Comparison of ENCODE assay signal across 8 cellular contexts in genomic region chr2:217789736-217790181, GRCh38.
DNase-seq lines count a peak whose midpoint lies in the region; ATAC-seq, FAIRE-seq and TF ChIP-seq lines count a peak whose summit lies in the region.

No MANE protein-coding gene starts in this region.

- H3K4me1 ChIP-seq in kidney (ENCODE audit: control insufficient read depth in 1 of 2, insufficient read depth in 1 of 2, low read depth in 1 of 2, low read length in 2 of 2) (peaks cover 0 to 4% of the 10 kb centered on the region in 2 donors), thyroid gland (peaks cover 0 to 20% of the 10 kb centered on the region in 2 donors)

- no peak overlapping the region for H3K9ac ChIP-seq in kidney (ENCODE audit: low read length in 2 of 2)

- TF ChIP-seq CTCF in kidney (IDR thresholded peaks at IDR 0.05; ENCODE audit: borderline replicate concordance, extremely low read depth, insufficient read depth) (no peak), thyroid gland (IDR thresholded peaks at IDR 0.05) (no peak)

- H3K27ac ChIP-seq in kidney (ENCODE audit: low read depth in 2 of 2, low read length in 2 of 2) (peak overlapping the region in 1 of 2 donors; percentile 1), thyroid gland (peak overlapping the region in 2 of 3 donors; percentile 18 to 33)

- no peaks in the 10 kb centered on the region for H3K36me3 Mint-ChIP-seq in activated CD8-positive, alpha-beta memory T cell treated with anti-CD3 and anti-CD28 coated beads, Interleukin-2, amount 10 ng/mL, durations not matched to agents 7 days and 5 days
- no peaks in the 10 kb centered on the region for H3K36me3 Mint-ChIP-seq in activated T-cell treated with anti-CD3 and anti-CD28 coated beads, Interleukin-2, amount 50 U/mL, for 24 hours (ENCODE audit: low read depth)

- FAIRE-seq in kidney (lab: Jason Lieb, UNC) = no peak

- H3K27me3 Mint-ChIP-seq in activated CD8-positive, alpha-beta memory T cell treated with anti-CD3 and anti-CD28 coated beads, Interleukin-2, amount 10 ng/mL, durations not matched to agents 7 days and 5 days = no peaks in the 10 kb centered on the region
- H3K27me3 Mint-ChIP-seq in activated T-cell treated with anti-CD3 and anti-CD28 coated beads, Interleukin-2, amount 50 U/mL, for 24 hours = no peaks in the 10 kb centered on the region

- DNase-seq in activated CD8-positive, alpha-beta memory T cell treated with anti-CD3 and anti-CD28 coated beads, Interleukin-2, amount 10 ng/mL, durations not matched to agents 7 days and 5 days = peak; percentile 38
- no peak for DNase-seq in activated CD8-positive, alpha-beta memory T cell treated with anti-CD3 and anti-CD28 coated beads, Interleukin-2, amount 50 U/mL, for 48 hours
- peak; percentile 40 for DNase-seq in activated T-cell treated with anti-CD3 and anti-CD28 coated beads, Interleukin-2, amount 50 U/mL, for 24 hours
- peak; percentile 58 for DNase-seq in kidney
- no peak for DNase-seq in thyroid gland
- DNase-seq in stimulated activated CD4-positive, alpha-beta T cell treated with anti-CD3 and anti-CD28 coated beads, Interleukin-12 subunit alpha, Interleukin-12 subunit beta, amount 100 ng/mL, for 4 hours = no peak
- DNase-seq in NCI-H82 treated with DMSO at 0.1 percent for 48 hours (lab: John Stamatoyannopoulos, UW; ENCODE audit: unreplicated experiment) = no peak

- 71 to 77% methylated on average over 13 of the region's 13 CpGs for WGBS in thyroid gland, 2 donors

- intact Hi-C loops in kidney (cut with DNase I) (loop anchor here (5.0 to 10.0 kb wide), 2 partner anchors 95 to 203 kb away; no protein-coding TSS in a partner anchor), thyroid gland (cut with DNase I) (loop anchor here (2.0 to 10.0 kb wide), 3 partner anchors 98 to 275 kb away; partner anchors contain the start of gene RUFY4)

- H3K27me3 ChIP-seq in thyroid gland = no peaks in the 10 kb centered on the region

- no peak for TF ChIP-seq POLR2A in thyroid gland (IDR thresholded peaks at IDR 0.05)

- ATAC-seq in activated CD8-positive, alpha-beta memory T cell treated with anti-CD3 and anti-CD28 coated beads, Interleukin-2, amount 10 ng/mL, durations not matched to agents 7 days and 5 days = peak; percentile 13
- no peak for ATAC-seq in HG02763 (IDR thresholded peaks at IDR 0.05; ENCODE audit: unreplicated experiment)

- H3K9me3 ChIP-seq in kidney (ENCODE audit: control insufficient read depth in 1 of 2, low read length in 2 of 2) (no peaks in the 10 kb centered on the region), thyroid gland (no peaks in the 10 kb centered on the region)

- H3K4me3 Mint-ChIP-seq in activated CD8-positive, alpha-beta memory T cell treated with anti-CD3 and anti-CD28 coated beads, Interleukin-2, amount 10 ng/mL, durations not matched to agents 7 days and 5 days = peak overlapping the region; percentile 73
- H3K4me3 Mint-ChIP-seq in activated T-cell treated with anti-CD3 and anti-CD28 coated beads, Interleukin-2, amount 50 U/mL, for 24 hours = peak overlapping the region; percentile 73

- CTCF ChIA-PET in activated CD8-positive, alpha-beta memory T cell treated with anti-CD3 and anti-CD28 coated beads, Interleukin-2, amount 10 ng/mL, durations not matched to agents 7 days and 5 days (lab: Charles Lee) = interaction anchor here (0.6 to 9.3 kb wide), 28 partner anchors 10 to 1792 kb away, joined by 3 to 156 read pairs (median 4); partner anchors contain the start of gene RUFY4

- H3K36me3 ChIP-seq in kidney (ENCODE audit: control insufficient read depth in 1 of 2, insufficient read depth in 2 of 2, low read length in 2 of 2) = peaks cover 3 to 10% of the 10 kb centered on the region in 2 donors
- peaks cover 0 to 3% of the 10 kb centered on the region in 2 donors for H3K36me3 ChIP-seq in thyroid gland

- no peak overlapping the region for H3K4me3 ChIP-seq in kidney (ENCODE audit: low read length in 2 of 2)
- H3K4me3 ChIP-seq in thyroid gland (replicated peaks in 1 of 3) = no peak overlapping the region

- H3K27ac Mint-ChIP-seq in activated CD8-positive, alpha-beta memory T cell treated with anti-CD3 and anti-CD28 coated beads, Interleukin-2, amount 10 ng/mL, durations not matched to agents 7 days and 5 days = peak overlapping the region; percentile 60
- peak overlapping the region; percentile 15 for H3K27ac Mint-ChIP-seq in activated T-cell treated with anti-CD3 and anti-CD28 coated beads, Interleukin-2, amount 50 U/mL, for 24 hours

- H3K4me1 Mint-ChIP-seq in activated CD8-positive, alpha-beta memory T cell treated with anti-CD3 and anti-CD28 coated beads, Interleukin-2, amount 10 ng/mL, durations not matched to agents 7 days and 5 days = peaks cover 20% of the 10 kb centered on the region
- peaks cover 23% of the 10 kb centered on the region for H3K4me1 Mint-ChIP-seq in activated T-cell treated with anti-CD3 and anti-CD28 coated beads, Interleukin-2, amount 50 U/mL, for 24 hours (ENCODE audit: low read depth)

- no peaks in the 10 kb centered on the region for H3K9me3 Mint-ChIP-seq in activated CD8-positive, alpha-beta memory T cell treated with anti-CD3 and anti-CD28 coated beads, Interleukin-2, amount 10 ng/mL, durations not matched to agents 7 days and 5 days (ENCODE audit: low read depth)
- no peaks in the 10 kb centered on the region for H3K9me3 Mint-ChIP-seq in activated T-cell treated with anti-CD3 and anti-CD28 coated beads, Interleukin-2, amount 50 U/mL, for 24 hours

Comparison
In these comparisons a context has a peak if more than half of its experiments do, and no peak if none do; other contexts are left out.
1. DNase-seq: peak in activated CD8-positive, alpha-beta memory T cell treated with anti-CD3 and anti-CD28 coated beads, Interleukin-2, amount 10 ng/mL, durations not matched to agents 7 days and 5 days (single experiment), activated T-cell treated with anti-CD3 and anti-CD28 coated beads, Interleukin-2, amount 50 U/mL, for 24 hours (single experiment) and kidney (single experiment); none in activated CD8-positive, alpha-beta memory T cell treated with anti-CD3 and anti-CD28 coated beads, Interleukin-2, amount 50 U/mL, for 48 hours (single experiment), thyroid gland (0 of 2), stimulated activated CD4-positive, alpha-beta T cell treated with anti-CD3 and anti-CD28 coated beads, Interleukin-12 subunit alpha, Interleukin-12 subunit beta, amount 100 ng/mL, for 4 hours (single experiment) and NCI-H82 treated with DMSO at 0.1 percent for 48 hours (single experiment).